Comparison of ENCODE assay signal across 1 cellular context in the genomic region with DNA sequence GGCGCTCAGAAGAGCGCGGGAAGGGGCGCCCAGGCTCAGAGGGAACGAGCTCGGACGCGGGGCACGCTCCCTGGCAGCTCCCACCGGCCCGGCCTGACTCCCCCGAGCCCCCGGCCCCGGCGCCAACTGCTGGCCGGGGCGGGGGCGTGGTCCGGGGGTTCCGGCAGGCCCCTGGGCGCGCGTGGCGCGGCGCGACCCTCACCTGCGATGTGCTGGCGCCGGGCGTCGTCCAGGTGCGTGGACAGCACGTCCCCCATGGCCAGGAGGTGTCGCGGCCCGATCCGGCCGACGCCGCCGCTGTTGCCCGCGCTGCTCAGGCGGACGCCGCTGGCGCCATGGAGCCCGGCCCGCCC.
TF ChIP-seq lines count a peak whose summit lies in the region.

No MANE protein-coding gene starts in this region.

TF ChIP-seq in GM23338, 12 proteins besides CTCF, POLR2A, EP300 and RAD21 (continued from another document):
- TF ChIP-seq, protein P1, sequence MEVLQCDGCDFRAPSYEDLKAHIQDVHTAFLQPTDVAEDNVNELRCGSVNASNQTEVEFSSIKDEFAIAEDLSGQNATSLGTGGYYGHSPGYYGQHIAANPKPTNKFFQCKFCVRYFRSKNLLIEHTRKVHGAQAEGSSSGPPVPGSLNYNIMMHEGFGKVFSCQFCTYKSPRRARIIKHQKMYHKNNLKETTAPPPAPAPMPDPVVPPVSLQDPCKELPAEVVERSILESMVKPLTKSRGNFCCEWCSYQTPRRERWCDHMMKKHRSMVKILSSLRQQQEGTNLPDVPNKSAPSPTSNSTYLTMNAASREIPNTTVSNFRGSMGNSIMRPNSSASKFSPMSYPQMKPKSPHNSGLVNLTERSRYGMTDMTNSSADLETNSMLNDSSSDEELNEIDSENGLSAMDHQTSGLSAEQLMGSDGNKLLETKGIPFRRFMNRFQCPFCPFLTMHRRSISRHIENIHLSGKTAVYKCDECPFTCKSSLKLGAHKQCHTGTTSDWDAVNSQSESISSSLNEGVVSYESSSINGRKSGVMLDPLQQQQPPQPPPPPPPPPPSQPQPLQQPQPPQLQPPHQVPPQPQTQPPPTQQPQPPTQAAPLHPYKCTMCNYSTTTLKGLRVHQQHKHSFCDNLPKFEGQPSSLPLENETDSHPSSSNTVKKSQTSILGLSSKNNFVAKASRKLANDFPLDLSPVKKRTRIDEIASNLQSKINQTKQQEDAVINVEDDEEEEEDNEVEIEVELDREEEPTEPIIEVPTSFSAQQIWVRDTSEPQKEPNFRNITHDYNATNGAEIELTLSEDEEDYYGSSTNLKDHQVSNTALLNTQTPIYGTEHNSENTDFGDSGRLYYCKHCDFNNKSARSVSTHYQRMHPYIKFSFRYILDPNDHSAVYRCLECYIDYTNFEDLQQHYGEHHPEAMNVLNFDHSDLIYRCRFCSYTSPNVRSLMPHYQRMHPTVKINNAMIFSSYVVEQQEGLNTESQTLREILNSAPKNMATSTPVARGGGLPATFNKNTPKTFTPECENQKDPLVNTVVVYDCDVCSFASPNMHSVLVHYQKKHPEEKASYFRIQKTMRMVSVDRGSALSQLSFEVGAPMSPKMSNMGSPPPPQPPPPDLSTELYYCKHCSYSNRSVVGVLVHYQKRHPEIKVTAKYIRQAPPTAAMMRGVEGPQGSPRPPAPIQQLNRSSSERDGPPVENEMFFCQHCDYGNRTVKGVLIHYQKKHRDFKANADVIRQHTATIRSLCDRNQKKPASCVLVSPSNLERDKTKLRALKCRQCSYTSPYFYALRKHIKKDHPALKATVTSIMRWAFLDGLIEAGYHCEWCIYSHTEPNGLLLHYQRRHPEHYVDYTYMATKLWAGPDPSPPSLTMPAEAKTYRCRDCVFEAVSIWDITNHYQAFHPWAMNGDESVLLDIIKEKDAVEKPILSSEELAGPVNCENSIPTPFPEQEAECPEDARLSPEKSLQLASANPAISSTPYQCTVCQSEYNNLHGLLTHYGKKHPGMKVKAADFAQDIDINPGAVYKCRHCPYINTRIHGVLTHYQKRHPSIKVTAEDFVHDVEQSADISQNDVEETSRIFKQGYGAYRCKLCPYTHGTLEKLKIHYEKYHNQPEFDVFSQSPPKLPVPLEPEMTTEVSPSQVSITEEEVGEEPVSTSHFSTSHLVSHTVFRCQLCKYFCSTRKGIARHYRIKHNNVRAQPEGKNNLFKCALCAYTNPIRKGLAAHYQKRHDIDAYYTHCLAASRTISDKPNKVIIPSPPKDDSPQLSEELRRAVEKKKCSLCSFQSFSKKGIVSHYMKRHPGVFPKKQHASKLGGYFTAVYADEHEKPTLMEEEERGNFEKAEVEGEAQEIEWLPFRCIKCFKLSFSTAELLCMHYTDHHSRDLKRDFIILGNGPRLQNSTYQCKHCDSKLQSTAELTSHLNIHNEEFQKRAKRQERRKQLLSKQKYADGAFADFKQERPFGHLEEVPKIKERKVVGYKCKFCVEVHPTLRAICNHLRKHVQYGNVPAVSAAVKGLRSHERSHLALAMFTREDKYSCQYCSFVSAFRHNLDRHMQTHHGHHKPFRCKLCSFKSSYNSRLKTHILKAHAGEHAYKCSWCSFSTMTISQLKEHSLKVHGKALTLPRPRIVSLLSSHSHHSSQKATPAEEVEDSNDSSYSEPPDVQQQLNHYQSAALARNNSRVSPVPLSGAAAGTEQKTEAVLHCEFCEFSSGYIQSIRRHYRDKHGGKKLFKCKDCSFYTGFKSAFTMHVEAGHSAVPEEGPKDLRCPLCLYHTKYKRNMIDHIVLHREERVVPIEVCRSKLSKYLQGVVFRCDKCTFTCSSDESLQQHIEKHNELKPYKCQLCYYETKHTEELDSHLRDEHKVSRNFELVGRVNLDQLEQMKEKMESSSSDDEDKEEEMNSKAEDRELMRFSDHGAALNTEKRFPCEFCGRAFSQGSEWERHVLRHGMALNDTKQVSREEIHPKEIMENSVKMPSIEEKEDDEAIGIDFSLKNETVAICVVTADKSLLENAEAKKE (CRISPR knock-in tag; IDR thresholded peaks at IDR 0.05) = no peak
- no peak for TF ChIP-seq NANOG (IDR thresholded peaks at IDR 0.05; ENCODE audit: borderline replicate concordance)
- TF ChIP-seq, protein P2, sequence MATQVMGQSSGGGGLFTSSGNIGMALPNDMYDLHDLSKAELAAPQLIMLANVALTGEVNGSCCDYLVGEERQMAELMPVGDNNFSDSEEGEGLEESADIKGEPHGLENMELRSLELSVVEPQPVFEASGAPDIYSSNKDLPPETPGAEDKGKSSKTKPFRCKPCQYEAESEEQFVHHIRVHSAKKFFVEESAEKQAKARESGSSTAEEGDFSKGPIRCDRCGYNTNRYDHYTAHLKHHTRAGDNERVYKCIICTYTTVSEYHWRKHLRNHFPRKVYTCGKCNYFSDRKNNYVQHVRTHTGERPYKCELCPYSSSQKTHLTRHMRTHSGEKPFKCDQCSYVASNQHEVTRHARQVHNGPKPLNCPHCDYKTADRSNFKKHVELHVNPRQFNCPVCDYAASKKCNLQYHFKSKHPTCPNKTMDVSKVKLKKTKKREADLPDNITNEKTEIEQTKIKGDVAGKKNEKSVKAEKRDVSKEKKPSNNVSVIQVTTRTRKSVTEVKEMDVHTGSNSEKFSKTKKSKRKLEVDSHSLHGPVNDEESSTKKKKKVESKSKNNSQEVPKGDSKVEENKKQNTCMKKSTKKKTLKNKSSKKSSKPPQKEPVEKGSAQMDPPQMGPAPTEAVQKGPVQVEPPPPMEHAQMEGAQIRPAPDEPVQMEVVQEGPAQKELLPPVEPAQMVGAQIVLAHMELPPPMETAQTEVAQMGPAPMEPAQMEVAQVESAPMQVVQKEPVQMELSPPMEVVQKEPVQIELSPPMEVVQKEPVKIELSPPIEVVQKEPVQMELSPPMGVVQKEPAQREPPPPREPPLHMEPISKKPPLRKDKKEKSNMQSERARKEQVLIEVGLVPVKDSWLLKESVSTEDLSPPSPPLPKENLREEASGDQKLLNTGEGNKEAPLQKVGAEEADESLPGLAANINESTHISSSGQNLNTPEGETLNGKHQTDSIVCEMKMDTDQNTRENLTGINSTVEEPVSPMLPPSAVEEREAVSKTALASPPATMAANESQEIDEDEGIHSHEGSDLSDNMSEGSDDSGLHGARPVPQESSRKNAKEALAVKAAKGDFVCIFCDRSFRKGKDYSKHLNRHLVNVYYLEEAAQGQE (IDR thresholded peaks at IDR 0.05; ENCODE audit: unreplicated experiment) = no peak
